In genomic region chr20:6311841-6312655, GRCh38 we compare ENCODE assay signal across 23 cellular contexts.
A peak's percentile ranks its signal among the peaks of the same experiment; 100 is the strongest.
DNase-seq lines count a peak whose midpoint lies in the region; ATAC-seq and TF ChIP-seq lines count a peak whose summit lies in the region.
"Had no signal": no experiment of that assay in that cellular context is flagged by ENCODE, and none has a peak within 500 bp of the region (broad histone marks: within the 10 kb centered on the region; RNA-seq: fewer than 3 reads in every experiment).

No MANE protein-coding gene starts in this region.

- no peaks in the 10 kb centered on the region for H3K79me1 ChIP-seq in neuronal stem cell (ENCODE audit: low read depth, low read length)

- no peak overlapping the region for H3K4ac ChIP-seq in neuronal stem cell (ENCODE audit: low read length)

- no peak overlapping the region for H3K9ac ChIP-seq in neuronal stem cell (ENCODE audit: low read depth, low read length, poor library complexity)

- H2BK15ac ChIP-seq in neuronal stem cell (ENCODE audit: low read length) = no peak overlapping the region

- POLR2A ChIA-PET in RWPE1 (lab: Yijun Ruan, JAX; ENCODE audit: low non-redundant PET) = no interaction called here

- no peak overlapping the region for H3K23ac ChIP-seq in neuronal stem cell (ENCODE audit: low read depth, low read length, poor library complexity)

- TF ChIP-seq CTCF in HFF-Myc (IDR thresholded peaks at IDR 0.05; ENCODE audit: low read depth, low read length, missing control alignments) = no peak
- TF ChIP-seq CTCF in RWPE1 (conservative IDR thresholded peaks at IDR 0.05; ENCODE audit: low read depth) = no peak

- H2AFZ ChIP-seq in neuronal stem cell (ENCODE audit: low read length) = no peak overlapping the region

- H4K8ac ChIP-seq in neuronal stem cell (ENCODE audit: low read depth, low read length) = no peak overlapping the region

- WGBS in neuronal stem cell (ENCODE audit: extremely low coverage in 2 of 2, insufficient read length in 2 of 2, insufficient replicate concordance in 1 of 2), 2 donors = no CpG with 5 or more reads among the region's 4 CpGs

- H2BK12ac ChIP-seq in neuronal stem cell (ENCODE audit: low read length) = no peak overlapping the region

- H3K4me2 ChIP-seq in neuronal stem cell (ENCODE audit: insufficient read depth, low read length, poor library complexity, severe bottlenecking) = no peak overlapping the region

- H3K18ac ChIP-seq in neuronal stem cell (ENCODE audit: low read length) = peak overlapping the region; percentile 42

- DNase-seq in HFF-Myc (ENCODE audit: extremely low read depth, low read depth) (peak; percentile 26), RWPE1 (ENCODE audit: low spot score) (peak; percentile 23), neuronal stem cell (ENCODE audit: low spot score) (no peak), SK-N-DZ (ENCODE audit: low spot score) (no peak), NCI-H1694 (lab: John Stamatoyannopoulos, UW) (no peak)
- DNase-seq: 8988T; Calu3; CD8-positive, alpha-beta memory T cell; DMS153; GOT3; HCEC 1CT; NCI-H1417; NCI-H187 treated with DMSO at 0.1 percent for 48 hours; NCI-H2107; NCI-H345; NCI-H524; NCI-H82; Peyer's patch had no signal

- H3K4me1 ChIP-seq in neuronal stem cell (ENCODE audit: control insufficient read depth in 2 of 2, insufficient read depth in 1 of 2, low read depth in 1 of 2, low read length in 2 of 2) = no peaks in the 10 kb centered on the region
- H3K4me1 ChIP-seq: Peyer's patch, SJSA1 had no signal

- no peaks in the 10 kb centered on the region for H3K36me3 ChIP-seq in neuronal stem cell (replicated peaks in 1 of 2; ENCODE audit: control insufficient read depth in 2 of 2, insufficient read depth in 2 of 2, low read length in 2 of 2)
- H3K36me3 ChIP-seq: Peyer's patch, SJSA1 had no signal

- no peak overlapping the region for H4K91ac ChIP-seq in neuronal stem cell (ENCODE audit: low read depth, low read length, poor library complexity)

- no peaks in the 10 kb centered on the region for H3K27me3 ChIP-seq in neuronal stem cell (ENCODE audit: control insufficient read depth in 3 of 3, insufficient read depth in 3 of 3, low read depth in 1 of 3, low read length in 3 of 3)
- H3K27me3 ChIP-seq: Peyer's patch, SJSA1 had no signal

- H3K4me3 ChIP-seq in HFF-Myc (replicated peaks; ENCODE audit: low read depth, low read length) (no peak overlapping the region), neuronal stem cell (ENCODE audit: low read length in 2 of 2) (no peak overlapping the region)
- H3K4me3 ChIP-seq: Peyer's patch, SJSA1 had no signal

- no peak overlapping the region for H2BK120ac ChIP-seq in neuronal stem cell (ENCODE audit: low read depth, low read length)

- peak; percentile 43 for ATAC-seq in esophagus mucosa
- no peak for ATAC-seq in HG03432 (IDR thresholded peaks at IDR 0.05; ENCODE audit: unreplicated experiment)
- ATAC-seq: Right ventricle myocardium inferior had no signal

- CTCF ChIA-PET in RWPE1 (lab: Yijun Ruan, JAX) = interaction anchor here (1.0 kb wide), 1 partner anchor 11 kb away, joined by 3 read pairs; no protein-coding TSS in a partner anchor

- H3K27ac ChIP-seq in RWPE1 = peak overlapping the region; percentile 86
- H3K27ac ChIP-seq in neuronal stem cell (replicated peaks; ENCODE audit: low read length) = no peak overlapping the region
- H3K27ac ChIP-seq: C4-2B, Peyer's patch, SJSA1 had no signal

- no peak overlapping the region for H2AK5ac ChIP-seq in neuronal stem cell (ENCODE audit: low read depth, low read length)

- H3K14ac ChIP-seq in neuronal stem cell (ENCODE audit: low read length) = no peak overlapping the region

- H3K9me3 ChIP-seq in neuronal stem cell (replicated peaks in 1 of 2; ENCODE audit: control insufficient read depth in 2 of 2, insufficient read depth in 1 of 2, low read depth in 1 of 2, low read length in 2 of 2) = peaks cover 0 to 1% of the 10 kb centered on the region in 2 donors
- H3K9me3 ChIP-seq: Peyer's patch, SJSA1 had no signal

- H2BK5ac ChIP-seq in neuronal stem cell (ENCODE audit: low read length) = no peak overlapping the region

Comparison
In these comparisons a context has a peak if more than half of its experiments do, and no peak if none do; other contexts are left out.
1. DNase-seq: peak in HFF-Myc (single experiment) and RWPE1 (single experiment); none in neuronal stem cell (single experiment), SK-N-DZ (single experiment) and NCI-H1694 (single experiment).